1 cellular context compared by ENCODE assay signal in the genomic region with DNA sequence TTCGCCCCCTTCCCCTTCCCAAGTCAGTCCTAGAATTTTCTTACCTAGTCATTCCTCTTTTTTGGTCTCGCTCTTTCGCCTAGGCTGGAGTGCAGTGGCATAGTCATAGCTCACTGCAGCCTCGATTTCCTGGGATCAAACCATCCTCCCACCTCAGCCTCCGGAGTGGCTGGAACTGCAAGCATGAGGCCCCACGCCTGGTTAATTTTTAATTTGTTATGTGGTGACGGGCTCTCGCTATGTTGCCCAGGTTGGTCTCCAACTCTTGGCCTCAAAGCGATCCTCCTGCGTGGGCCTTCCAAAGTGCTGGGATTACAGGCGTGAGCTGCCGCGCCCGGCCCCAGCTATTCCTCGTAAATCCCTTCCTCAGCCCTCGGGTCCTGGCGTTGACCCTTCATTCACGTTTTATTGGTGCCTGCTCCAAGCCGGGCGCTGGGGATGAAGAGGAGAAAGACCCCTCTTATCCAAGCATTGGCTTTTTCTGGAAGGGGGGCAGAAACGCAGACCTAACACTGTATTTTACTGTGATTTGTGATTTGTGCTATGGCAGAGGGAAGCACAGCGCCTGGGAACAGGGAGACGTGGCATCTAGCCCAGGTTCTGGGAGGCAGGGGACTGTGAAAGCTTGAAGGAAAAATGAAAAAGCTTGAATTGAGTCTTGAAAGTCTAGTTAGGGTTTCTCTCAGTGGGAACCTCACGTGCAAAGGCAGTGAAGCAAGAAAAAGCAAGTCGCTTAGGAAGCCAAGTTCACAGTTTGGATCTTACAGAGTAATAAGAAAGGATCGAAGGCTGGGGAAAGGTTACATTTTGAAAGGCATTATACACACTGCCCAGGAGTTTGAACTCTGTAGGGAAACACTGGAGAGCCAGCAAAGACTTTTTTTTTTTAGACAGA.
A peak's percentile ranks its signal among the peaks of the same experiment; 100 is the strongest.
TF ChIP-seq lines count a peak whose summit lies in the region.

No MANE protein-coding gene starts in this region.

TF ChIP-seq in GM12878, 131 proteins besides CTCF, POLR2A, EP300 and RAD21:
- TF ChIP-seq, protein P1, sequence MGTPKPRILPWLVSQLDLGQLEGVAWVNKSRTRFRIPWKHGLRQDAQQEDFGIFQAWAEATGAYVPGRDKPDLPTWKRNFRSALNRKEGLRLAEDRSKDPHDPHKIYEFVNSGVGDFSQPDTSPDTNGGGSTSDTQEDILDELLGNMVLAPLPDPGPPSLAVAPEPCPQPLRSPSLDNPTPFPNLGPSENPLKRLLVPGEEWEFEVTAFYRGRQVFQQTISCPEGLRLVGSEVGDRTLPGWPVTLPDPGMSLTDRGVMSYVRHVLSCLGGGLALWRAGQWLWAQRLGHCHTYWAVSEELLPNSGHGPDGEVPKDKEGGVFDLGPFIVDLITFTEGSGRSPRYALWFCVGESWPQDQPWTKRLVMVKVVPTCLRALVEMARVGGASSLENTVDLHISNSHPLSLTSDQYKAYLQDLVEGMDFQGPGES (IDR thresholded peaks at IDR 0.05): no peak
- peak; percentile 26; the same call in 1 of the 2 replicates for TF ChIP-seq NKRF (conservative IDR thresholded peaks at IDR 0.05)
- TF ChIP-seq E4F1 (IDR thresholded peaks at IDR 0.05; ENCODE audit: borderline replicate concordance, partially characterized antibody): peak; percentile 3
- peak; percentile 63; the same call in 1 of the 2 replicates for TF ChIP-seq SMARCA5 (IDR thresholded peaks at IDR 0.05)
- peak; percentile 32 to 38; a peak in 2 of 4 replicates for TF ChIP-seq IKZF2 (IDR thresholded peaks at IDR 0.05)
- 0 out of 2 replicates have a peak, but pooled peaks have one; percentile 8 for TF ChIP-seq PAX5 (IDR thresholded peaks at IDR 0.05; ENCODE audit: borderline replicate concordance, low read depth, low read length)
- no peak for TF ChIP-seq RB1 (IDR thresholded peaks at IDR 0.05; ENCODE audit: borderline replicate concordance)
- TF ChIP-seq SMAD1 (IDR thresholded peaks at IDR 0.05; ENCODE audit: low read depth, partially characterized antibody): no peak
- TF ChIP-seq TBL1XR1 (IDR thresholded peaks at IDR 0.05; ENCODE audit: low read depth, low read length): 0 out of 2 replicates have a peak, but pooled peaks have one; percentile 9
- peak; percentile 55 to 65; a peak in 3 of 4 replicates for TF ChIP-seq BHLHE40 (IDR thresholded peaks at IDR 0.05; ENCODE audit: borderline replicate concordance in 1 of 2, low read depth in 2 of 2, low read length in 1 of 2)
